ENCODE assay signal across 1 cellular context in the genomic region with DNA sequence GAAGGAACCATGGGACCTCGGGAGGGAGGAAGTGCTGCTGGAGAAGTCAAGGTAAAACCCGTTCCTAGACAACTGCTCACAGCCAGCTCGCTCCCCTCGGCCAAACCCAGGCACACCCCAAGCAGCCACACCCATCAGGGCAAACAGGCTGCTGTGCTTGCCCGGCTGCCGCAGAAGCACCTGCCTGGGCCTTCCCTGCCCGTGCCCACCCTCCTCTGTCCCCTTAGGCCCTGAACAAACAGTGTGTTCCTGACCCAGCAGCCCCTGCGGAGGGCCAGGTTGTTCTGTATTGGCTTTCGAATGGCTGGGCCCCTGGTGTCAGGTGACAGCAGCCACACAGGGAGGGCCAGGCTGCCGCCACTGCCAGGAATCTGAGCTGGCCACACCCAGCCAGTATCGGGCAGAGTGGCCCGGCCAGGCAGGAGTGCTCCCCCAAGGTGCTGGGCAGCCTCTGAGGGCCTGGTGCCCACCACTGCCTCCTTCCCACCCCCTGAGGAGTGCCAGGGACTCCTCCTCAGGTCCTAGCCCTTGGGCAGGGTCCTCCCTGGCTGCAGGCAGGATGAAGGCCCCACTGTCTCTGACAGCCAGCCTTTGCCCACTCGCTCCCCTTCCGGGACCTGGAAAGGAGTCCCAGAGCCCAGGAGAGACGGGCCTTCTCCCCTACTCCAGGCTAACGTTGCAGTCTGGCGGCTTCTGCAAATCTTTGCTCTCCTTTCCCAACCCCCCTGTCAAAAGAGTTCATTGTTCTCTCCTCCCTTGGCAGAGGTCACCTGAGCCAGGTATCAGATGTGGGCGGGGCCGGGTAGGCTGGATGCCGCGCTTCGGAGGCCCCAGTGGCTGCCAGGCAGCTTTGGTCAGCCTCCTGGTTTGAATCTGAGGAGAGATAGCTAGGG.
TF ChIP-seq lines count a peak whose summit lies in the region.

No MANE protein-coding gene starts in this region.

TF ChIP-seq in HepG2, 621 proteins besides CTCF, POLR2A, EP300 and RAD21 (continued from another document and continues in another):
- TF ChIP-seq ZNF773 (CRISPR knock-in tag; IDR thresholded peaks at IDR 0.05; ENCODE audit: borderline replicate concordance) (no peak), ZNF737 (CRISPR knock-in tag; IDR thresholded peaks at IDR 0.05; ENCODE audit: borderline replicate concordance) (no peak), ZNF891 (CRISPR knock-in tag; IDR thresholded peaks at IDR 0.05) (0 out of 2 replicates have a peak, but pooled peaks have one; percentile 35), WIZ (CRISPR knock-in tag; IDR thresholded peaks at IDR 0.05) (no peak), ZNF543 (CRISPR knock-in tag; IDR thresholded peaks at IDR 0.05) (no peak), ZSCAN9 (CRISPR knock-in tag; IDR thresholded peaks at IDR 0.05; ENCODE audit: borderline replicate concordance) (no peak; the same call in 1 of the 2 replicates), ZSCAN25 (CRISPR knock-in tag; IDR thresholded peaks at IDR 0.05) (peak; percentile 86), NFYB (CRISPR knock-in tag; IDR thresholded peaks at IDR 0.05) (peak; percentile 45; the same call in 1 of the 2 replicates), GATAD1 (CRISPR knock-in tag; IDR thresholded peaks at IDR 0.05) (peak; percentile 84), SKI (IDR thresholded peaks at IDR 0.05; ENCODE audit: partially characterized antibody) (no peak), CENPT (CRISPR knock-in tag; IDR thresholded peaks at IDR 0.05; ENCODE audit: low read depth) (no peak), SRF (IDR thresholded peaks at IDR 0.05; ENCODE audit: low read depth, low read length) (no peak), KLF11 (CRISPR knock-in tag; IDR thresholded peaks at IDR 0.05) (0 out of 2 replicates have a peak, but pooled peaks have one; percentile 28), ZNF629 (CRISPR knock-in tag; conservative IDR thresholded peaks at IDR 0.05) (no peak), RCOR2 (CRISPR knock-in tag; IDR thresholded peaks at IDR 0.05) (no peak), ZBTB38 (CRISPR knock-in tag; IDR thresholded peaks at IDR 0.05) (0 out of 2 replicates have a peak, but pooled peaks have one; percentile 43), ZNF564 (CRISPR knock-in tag; IDR thresholded peaks at IDR 0.05) (no peak; the same call in 1 of the 2 replicates), THYN1 (CRISPR knock-in tag; IDR thresholded peaks at IDR 0.05; ENCODE audit: borderline replicate concordance, low read depth) (no peak), MTF2 (CRISPR knock-in tag; IDR thresholded peaks at IDR 0.05; ENCODE audit: borderline replicate concordance) (no peak), ZNF382 (CRISPR knock-in tag; IDR thresholded peaks at IDR 0.05; ENCODE audit: borderline replicate concordance) (no peak), NFE2L2 (IDR thresholded peaks at IDR 0.05; ENCODE audit: low read length) (no peak), XRCC5 (optimal IDR thresholded peaks at IDR 0.05; ENCODE audit: low read length) (peak; percentile 73), HNRNPH1 (optimal IDR thresholded peaks at IDR 0.05; ENCODE audit: low read depth, low read length) (no peak), ZNF335 (CRISPR knock-in tag; IDR thresholded peaks at IDR 0.05) (peak; percentile 95), ZNF747 (CRISPR knock-in tag; IDR thresholded peaks at IDR 0.05; ENCODE audit: borderline replicate concordance) (peak; percentile 58; the same call in 1 of the 2 replicates), ARNTL (CRISPR knock-in tag; IDR thresholded peaks at IDR 0.05) (peak; percentile 58; the same call in 1 of the 2 replicates)
- TF ChIP-seq, protein P1, sequence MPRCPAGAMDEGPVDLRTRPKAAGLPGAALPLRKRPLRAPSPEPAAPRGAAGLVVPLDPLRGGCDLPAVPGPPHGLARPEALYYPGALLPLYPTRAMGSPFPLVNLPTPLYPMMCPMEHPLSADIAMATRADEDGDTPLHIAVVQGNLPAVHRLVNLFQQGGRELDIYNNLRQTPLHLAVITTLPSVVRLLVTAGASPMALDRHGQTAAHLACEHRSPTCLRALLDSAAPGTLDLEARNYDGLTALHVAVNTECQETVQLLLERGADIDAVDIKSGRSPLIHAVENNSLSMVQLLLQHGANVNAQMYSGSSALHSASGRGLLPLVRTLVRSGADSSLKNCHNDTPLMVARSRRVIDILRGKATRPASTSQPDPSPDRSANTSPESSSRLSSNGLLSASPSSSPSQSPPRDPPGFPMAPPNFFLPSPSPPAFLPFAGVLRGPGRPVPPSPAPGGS (CRISPR knock-in tag; IDR thresholded peaks at IDR 0.05), result peak; percentile 64; the same call in 1 of the 2 replicates
- TF ChIP-seq, protein P2, sequence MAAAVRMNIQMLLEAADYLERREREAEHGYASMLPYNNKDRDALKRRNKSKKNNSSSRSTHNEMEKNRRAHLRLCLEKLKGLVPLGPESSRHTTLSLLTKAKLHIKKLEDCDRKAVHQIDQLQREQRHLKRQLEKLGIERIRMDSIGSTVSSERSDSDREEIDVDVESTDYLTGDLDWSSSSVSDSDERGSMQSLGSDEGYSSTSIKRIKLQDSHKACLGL (CRISPR knock-in tag; IDR thresholded peaks at IDR 0.05), result peak; percentile 87; the same call in 1 of the 2 replicates
- TF ChIP-seq, protein P3, sequence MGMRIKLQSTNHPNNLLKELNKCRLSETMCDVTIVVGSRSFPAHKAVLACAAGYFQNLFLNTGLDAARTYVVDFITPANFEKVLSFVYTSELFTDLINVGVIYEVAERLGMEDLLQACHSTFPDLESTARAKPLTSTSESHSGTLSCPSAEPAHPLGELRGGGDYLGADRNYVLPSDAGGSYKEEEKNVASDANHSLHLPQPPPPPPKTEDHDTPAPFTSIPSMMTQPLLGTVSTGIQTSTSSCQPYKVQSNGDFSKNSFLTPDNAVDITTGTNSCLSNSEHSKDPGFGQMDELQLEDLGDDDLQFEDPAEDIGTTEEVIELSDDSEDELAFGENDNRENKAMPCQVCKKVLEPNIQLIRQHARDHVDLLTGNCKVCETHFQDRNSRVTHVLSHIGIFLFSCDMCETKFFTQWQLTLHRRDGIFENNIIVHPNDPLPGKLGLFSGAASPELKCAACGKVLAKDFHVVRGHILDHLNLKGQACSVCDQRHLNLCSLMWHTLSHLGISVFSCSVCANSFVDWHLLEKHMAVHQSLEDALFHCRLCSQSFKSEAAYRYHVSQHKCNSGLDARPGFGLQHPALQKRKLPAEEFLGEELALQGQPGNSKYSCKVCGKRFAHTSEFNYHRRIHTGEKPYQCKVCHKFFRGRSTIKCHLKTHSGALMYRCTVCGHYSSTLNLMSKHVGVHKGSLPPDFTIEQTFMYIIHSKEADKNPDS (CRISPR knock-in tag; IDR thresholded peaks at IDR 0.05), result no peak
- TF ChIP-seq, protein P4, sequence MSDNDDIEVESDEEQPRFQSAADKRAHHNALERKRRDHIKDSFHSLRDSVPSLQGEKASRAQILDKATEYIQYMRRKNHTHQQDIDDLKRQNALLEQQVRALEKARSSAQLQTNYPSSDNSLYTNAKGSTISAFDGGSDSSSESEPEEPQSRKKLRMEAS (IDR thresholded peaks at IDR 0.05), result peak; percentile 83
- TF ChIP-seq, protein P5, sequence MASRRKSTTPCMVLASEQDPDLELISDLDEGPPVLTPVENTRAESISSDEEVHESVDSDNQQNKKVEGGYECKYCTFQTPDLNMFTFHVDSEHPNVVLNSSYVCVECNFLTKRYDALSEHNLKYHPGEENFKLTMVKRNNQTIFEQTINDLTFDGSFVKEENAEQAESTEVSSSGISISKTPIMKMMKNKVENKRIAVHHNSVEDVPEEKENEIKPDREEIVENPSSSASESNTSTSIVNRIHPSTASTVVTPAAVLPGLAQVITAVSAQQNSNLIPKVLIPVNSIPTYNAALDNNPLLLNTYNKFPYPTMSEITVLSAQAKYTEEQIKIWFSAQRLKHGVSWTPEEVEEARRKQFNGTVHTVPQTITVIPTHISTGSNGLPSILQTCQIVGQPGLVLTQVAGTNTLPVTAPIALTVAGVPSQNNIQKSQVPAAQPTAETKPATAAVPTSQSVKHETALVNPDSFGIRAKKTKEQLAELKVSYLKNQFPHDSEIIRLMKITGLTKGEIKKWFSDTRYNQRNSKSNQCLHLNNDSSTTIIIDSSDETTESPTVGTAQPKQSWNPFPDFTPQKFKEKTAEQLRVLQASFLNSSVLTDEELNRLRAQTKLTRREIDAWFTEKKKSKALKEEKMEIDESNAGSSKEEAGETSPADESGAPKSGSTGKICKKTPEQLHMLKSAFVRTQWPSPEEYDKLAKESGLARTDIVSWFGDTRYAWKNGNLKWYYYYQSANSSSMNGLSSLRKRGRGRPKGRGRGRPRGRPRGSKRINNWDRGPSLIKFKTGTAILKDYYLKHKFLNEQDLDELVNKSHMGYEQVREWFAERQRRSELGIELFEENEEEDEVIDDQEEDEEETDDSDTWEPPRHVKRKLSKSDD (CRISPR knock-in tag; IDR thresholded peaks at IDR 0.05; ENCODE audit: low read depth), result 0 out of 2 replicates have a peak, but pooled peaks have one; percentile 54
- TF ChIP-seq, protein P6, sequence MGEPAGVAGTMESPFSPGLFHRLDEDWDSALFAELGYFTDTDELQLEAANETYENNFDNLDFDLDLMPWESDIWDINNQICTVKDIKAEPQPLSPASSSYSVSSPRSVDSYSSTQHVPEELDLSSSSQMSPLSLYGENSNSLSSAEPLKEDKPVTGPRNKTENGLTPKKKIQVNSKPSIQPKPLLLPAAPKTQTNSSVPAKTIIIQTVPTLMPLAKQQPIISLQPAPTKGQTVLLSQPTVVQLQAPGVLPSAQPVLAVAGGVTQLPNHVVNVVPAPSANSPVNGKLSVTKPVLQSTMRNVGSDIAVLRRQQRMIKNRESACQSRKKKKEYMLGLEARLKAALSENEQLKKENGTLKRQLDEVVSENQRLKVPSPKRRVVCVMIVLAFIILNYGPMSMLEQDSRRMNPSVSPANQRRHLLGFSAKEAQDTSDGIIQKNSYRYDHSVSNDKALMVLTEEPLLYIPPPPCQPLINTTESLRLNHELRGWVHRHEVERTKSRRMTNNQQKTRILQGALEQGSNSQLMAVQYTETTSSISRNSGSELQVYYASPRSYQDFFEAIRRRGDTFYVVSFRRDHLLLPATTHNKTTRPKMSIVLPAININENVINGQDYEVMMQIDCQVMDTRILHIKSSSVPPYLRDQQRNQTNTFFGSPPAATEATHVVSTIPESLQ (CRISPR knock-in tag; conservative IDR thresholded peaks at IDR 0.05), result no peak
- TF ChIP-seq, protein P7, sequence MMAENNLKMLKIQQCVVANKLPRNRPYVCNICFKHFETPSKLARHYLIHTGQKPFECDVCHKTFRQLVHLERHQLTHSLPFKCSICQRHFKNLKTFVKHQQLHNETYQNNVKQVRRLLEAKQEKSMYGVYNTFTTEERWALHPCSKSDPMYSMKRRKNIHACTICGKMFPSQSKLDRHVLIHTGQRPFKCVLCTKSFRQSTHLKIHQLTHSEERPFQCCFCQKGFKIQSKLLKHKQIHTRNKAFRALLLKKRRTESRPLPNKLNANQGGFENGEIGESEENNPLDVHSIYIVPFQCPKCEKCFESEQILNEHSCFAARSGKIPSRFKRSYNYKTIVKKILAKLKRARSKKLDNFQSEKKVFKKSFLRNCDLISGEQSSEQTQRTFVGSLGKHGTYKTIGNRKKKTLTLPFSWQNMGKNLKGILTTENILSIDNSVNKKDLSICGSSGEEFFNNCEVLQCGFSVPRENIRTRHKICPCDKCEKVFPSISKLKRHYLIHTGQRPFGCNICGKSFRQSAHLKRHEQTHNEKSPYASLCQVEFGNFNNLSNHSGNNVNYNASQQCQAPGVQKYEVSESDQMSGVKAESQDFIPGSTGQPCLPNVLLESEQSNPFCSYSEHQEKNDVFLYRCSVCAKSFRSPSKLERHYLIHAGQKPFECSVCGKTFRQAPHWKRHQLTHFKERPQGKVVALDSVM (CRISPR knock-in tag; IDR thresholded peaks at IDR 0.05), result 0 out of 2 replicates have a peak, but pooled peaks have one; percentile 25
- TF ChIP-seq, protein P8, sequence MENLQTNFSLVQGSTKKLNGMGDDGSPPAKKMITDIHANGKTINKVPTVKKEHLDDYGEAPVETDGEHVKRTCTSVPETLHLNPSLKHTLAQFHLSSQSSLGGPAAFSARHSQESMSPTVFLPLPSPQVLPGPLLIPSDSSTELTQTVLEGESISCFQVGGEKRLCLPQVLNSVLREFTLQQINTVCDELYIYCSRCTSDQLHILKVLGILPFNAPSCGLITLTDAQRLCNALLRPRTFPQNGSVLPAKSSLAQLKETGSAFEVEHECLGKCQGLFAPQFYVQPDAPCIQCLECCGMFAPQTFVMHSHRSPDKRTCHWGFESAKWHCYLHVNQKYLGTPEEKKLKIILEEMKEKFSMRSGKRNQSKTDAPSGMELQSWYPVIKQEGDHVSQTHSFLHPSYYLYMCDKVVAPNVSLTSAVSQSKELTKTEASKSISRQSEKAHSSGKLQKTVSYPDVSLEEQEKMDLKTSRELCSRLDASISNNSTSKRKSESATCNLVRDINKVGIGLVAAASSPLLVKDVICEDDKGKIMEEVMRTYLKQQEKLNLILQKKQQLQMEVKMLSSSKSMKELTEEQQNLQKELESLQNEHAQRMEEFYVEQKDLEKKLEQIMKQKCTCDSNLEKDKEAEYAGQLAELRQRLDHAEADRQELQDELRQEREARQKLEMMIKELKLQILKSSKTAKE (CRISPR knock-in tag; IDR thresholded peaks at IDR 0.05; ENCODE audit: borderline replicate concordance), result 0 out of 2 replicates have a peak, but pooled peaks have one; percentile 20
- TF ChIP-seq, protein P9, sequence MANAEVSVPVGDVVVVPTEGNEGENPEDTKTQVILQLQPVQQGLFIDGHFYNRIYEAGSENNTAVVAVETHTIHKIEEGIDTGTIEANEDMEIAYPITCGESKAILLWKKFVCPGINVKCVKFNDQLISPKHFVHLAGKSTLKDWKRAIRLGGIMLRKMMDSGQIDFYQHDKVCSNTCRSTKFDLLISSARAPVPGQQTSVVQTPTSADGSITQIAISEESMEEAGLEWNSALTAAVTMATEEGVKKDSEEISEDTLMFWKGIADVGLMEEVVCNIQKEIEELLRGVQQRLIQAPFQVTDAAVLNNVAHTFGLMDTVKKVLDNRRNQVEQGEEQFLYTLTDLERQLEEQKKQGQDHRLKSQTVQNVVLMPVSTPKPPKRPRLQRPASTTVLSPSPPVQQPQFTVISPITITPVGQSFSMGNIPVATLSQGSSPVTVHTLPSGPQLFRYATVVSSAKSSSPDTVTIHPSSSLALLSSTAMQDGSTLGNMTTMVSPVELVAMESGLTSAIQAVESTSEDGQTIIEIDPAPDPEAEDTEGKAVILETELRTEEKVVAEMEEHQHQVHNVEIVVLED (CRISPR knock-in tag; IDR thresholded peaks at IDR 0.05; ENCODE audit: borderline replicate concordance), result peak; percentile 54; the same call in 1 of the 2 replicates
- TF ChIP-seq, protein P10, sequence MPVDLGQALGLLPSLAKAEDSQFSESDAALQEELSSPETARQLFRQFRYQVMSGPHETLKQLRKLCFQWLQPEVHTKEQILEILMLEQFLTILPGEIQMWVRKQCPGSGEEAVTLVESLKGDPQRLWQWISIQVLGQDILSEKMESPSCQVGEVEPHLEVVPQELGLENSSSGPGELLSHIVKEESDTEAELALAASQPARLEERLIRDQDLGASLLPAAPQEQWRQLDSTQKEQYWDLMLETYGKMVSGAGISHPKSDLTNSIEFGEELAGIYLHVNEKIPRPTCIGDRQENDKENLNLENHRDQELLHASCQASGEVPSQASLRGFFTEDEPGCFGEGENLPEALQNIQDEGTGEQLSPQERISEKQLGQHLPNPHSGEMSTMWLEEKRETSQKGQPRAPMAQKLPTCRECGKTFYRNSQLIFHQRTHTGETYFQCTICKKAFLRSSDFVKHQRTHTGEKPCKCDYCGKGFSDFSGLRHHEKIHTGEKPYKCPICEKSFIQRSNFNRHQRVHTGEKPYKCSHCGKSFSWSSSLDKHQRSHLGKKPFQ (CRISPR knock-in tag; IDR thresholded peaks at IDR 0.05; ENCODE audit: insufficient replicate concordance), result peak; percentile 65
